ENCODE assay signal across 9 cellular contexts in the genomic region with DNA sequence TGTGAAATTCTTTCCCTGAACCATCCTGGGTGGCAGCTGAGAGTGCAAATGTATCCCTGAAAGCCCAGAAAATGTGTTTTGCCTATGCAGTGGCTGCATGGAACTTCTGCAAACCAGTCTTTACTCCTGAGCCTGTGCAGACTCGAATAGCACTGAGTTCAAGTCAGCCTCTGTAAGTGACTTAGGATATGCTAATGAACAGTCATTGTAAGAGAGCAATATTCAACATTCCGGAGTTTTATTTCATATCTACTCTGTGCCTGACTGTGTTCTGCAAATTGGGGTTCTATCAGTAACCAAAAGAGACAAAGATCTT.
DNase-seq lines count a peak whose midpoint lies in the region; ATAC-seq lines count a peak whose summit lies in the region.
"Had no signal": no experiment of that assay in that cellular context is flagged by ENCODE, and none has a peak within 500 bp of the region (broad histone marks: within the 10 kb centered on the region; RNA-seq: fewer than 3 reads in every experiment).

No MANE protein-coding gene starts in this region.

- no peak overlapping the region for H3K4me3 Mint-ChIP-seq in immature natural killer cell

- peaks cover 15 to 19% of the 10 kb centered on the region in 2 donors for H3K4me1 Mint-ChIP-seq in immature natural killer cell

- H3K27ac Mint-ChIP-seq in immature natural killer cell, result peak overlapping the region in 2 of 6 donors; percentile 65 to 81

- no peaks in the 10 kb centered on the region for H3K36me3 Mint-ChIP-seq in immature natural killer cell

- peak overlapping the region; percentile 65 for H3K4me3 ChIP-seq in adipocyte (ENCODE audit: low read length)
- peak overlapping the region; percentile 44; the same call in 1 of the 2 replicates for H3K4me3 ChIP-seq in iPS-20b (ENCODE audit: low read length)
- peak overlapping the region in 4 of 5 donors; percentile 15 to 49 (median 22) for H3K4me3 ChIP-seq in subcutaneous abdominal adipose tissue (ENCODE audit: low read depth in 1 of 5, low read length in 5 of 5)

- H3K9me3 Mint-ChIP-seq in immature natural killer cell, result no peaks in the 10 kb centered on the region

- H3K27ac ChIP-seq in iPS-20b (ENCODE audit: low read length), result peak overlapping the region; percentile 99
- peak overlapping the region; percentile 55 for H3K27ac ChIP-seq in subcutaneous abdominal adipose tissue (ENCODE audit: low read depth, low read length)

- H3K4me1 ChIP-seq in adipocyte (ENCODE audit: control insufficient read depth, insufficient read depth, low read length), result peaks cover 31% of the 10 kb centered on the region
- peaks cover 43% of the 10 kb centered on the region for H3K4me1 ChIP-seq in iPS-20b (ENCODE audit: insufficient read depth, low read length)
- peaks cover 9 to 30% (median 21%) of the 10 kb centered on the region in 5 donors for H3K4me1 ChIP-seq in subcutaneous abdominal adipose tissue (ENCODE audit: control insufficient read depth in 5 of 5, insufficient read depth in 5 of 5, low read length in 5 of 5)

- H3K36me3 ChIP-seq in adipocyte (ENCODE audit: control insufficient read depth, insufficient read depth, low read length, severe bottlenecking), result no peaks in the 10 kb centered on the region
- H3K36me3 ChIP-seq in iPS-20b (ENCODE audit: insufficient read depth, low read depth, low read length), result peaks cover 28% of the 10 kb centered on the region
- H3K36me3 ChIP-seq in subcutaneous abdominal adipose tissue (ENCODE audit: control insufficient read depth in 5 of 5, insufficient read depth in 5 of 5, low read length in 5 of 5), result no peaks in the 10 kb centered on the region

- peak; percentile 14 to 39 for DNase-seq in NOMO-1 (lab: John Stamatoyannopoulos, UW; ENCODE audit: unreplicated experiment in 2 of 2)
- DNase-seq in NOMO-1 treated with dmso at 0.1 percent for 144 hours (lab: John Stamatoyannopoulos, UW; ENCODE audit: unreplicated experiment), result no peak
- DNase-seq in adipocyte (ENCODE audit: low read depth), result no peak
- DNase-seq in immature natural killer cell, result no peak
- no peak for DNase-seq in DMS153 treated with DMSO at 0.1 percent for 48 hours (lab: John Stamatoyannopoulos, UW; ENCODE audit: unreplicated experiment)
- DNase-seq: NCI-H1436 had no signal

- peak overlapping the region; percentile 67 for H3K9ac ChIP-seq in adipocyte (ENCODE audit: low read length)
- H3K9ac ChIP-seq in iPS-20b (ENCODE audit: low read depth, low read length), result peak overlapping the region; percentile 90; the same call in 1 of the 2 replicates
- H3K9ac ChIP-seq in subcutaneous abdominal adipose tissue (ENCODE audit: low read length in 5 of 5), result peak overlapping the region in 1 of 5 donors; percentile 44

- H3K9me3 ChIP-seq in adipocyte (ENCODE audit: control insufficient read depth, low read length) (peaks cover 6% of the 10 kb centered on the region), iPS-20b (ENCODE audit: insufficient read depth, low read depth, low read length) (no peaks in the 10 kb centered on the region), subcutaneous abdominal adipose tissue (ENCODE audit: control insufficient read depth in 5 of 5, low read length in 5 of 5) (no peaks in the 10 kb centered on the region)

- peaks cover 3 to 4% (median 3%) of the 10 kb centered on the region in 3 donors for H3K27me3 Mint-ChIP-seq in immature natural killer cell (ENCODE audit: low read depth in 3 of 3)

- H3K27me3 ChIP-seq in adipocyte (replicated peaks; ENCODE audit: control insufficient read depth, insufficient read depth, low read length), result no peaks in the 10 kb centered on the region
- H3K27me3 ChIP-seq in iPS-20b (ENCODE audit: insufficient read depth, low read length), result no peaks in the 10 kb centered on the region
- H3K27me3 ChIP-seq in subcutaneous abdominal adipose tissue (ENCODE audit: control insufficient read depth in 5 of 5, insufficient read depth in 4 of 5, low read length in 5 of 5), result no peaks in the 10 kb centered on the region

- ATAC-seq in GM21381 (IDR thresholded peaks at IDR 0.05; ENCODE audit: unreplicated experiment), result no peak

Comparison
In these comparisons a context has a peak if more than half of its experiments do, and no peak if none do; other contexts are left out.
1. DNase-seq: peak in NOMO-1 (2 of 2); none in NOMO-1 treated with dmso at 0.1 percent for 144 hours (single experiment), adipocyte (single experiment), immature natural killer cell (0 of 3) and DMS153 treated with DMSO at 0.1 percent for 48 hours (single experiment).
2. Peak in every context shown above with its lines, with median percentiles within 50 percentile points of each other: H3K4me3 ChIP-seq.